9 cellular contexts compared by ENCODE assay signal in the genomic region with DNA sequence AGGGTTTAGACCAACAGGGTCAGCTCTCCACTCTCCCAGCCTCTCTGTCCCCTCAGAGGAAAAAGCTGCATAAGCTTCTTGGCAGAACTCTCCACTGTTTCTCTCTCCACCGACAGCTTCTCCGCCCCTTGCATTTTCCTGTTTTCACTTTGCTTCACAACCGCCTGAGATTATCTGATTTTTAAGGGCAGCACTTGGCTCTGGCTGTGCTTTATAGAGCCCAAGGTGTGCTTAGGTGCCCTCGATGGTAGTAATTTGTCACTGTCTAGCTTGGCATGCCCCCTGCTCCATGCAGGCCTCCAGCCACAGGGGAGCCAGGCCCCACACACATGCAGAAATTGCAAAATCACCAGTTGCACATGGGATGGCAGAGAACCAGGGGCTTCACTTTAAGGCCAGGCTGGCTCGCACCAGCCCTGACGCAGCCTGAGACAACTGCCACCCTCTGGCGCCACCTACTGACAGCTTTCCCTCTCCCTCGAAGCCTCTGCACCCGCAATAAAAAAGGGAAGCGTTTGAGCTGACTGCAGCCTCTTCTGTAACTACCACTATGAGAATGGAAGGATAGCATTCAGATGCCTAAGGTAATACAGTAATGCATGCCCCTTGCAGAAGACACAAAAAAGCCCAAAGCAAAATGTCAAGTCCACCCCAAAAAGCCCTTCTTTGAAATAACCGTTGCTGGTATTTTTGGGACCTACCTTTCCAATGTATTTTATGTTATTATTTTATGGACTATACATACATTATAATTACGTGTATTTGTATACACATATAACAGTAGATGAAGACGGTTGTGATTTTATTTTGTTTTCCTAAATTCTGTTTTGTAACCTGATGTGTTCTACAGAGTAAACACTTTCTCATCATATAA. TPM values are rescaled to one million over a fixed set of nuclear protein-coding genes. Genes with fewer than 3 reads are reported as not detected.
DNase-seq lines count a peak whose midpoint lies in the region; ATAC-seq and TF ChIP-seq lines count a peak whose summit lies in the region.
"Had no signal": no experiment of that assay in that cellular context is flagged by ENCODE, and none has a peak within 500 bp of the region (broad histone marks: within the 10 kb centered on the region; RNA-seq: fewer than 3 reads in every experiment).

No MANE protein-coding gene starts in this region.

- H3K4me1 Mint-ChIP-seq in neural crest cell = peaks cover 9% of the 10 kb centered on the region

- H3K4me1 ChIP-seq in OCI-LY7 (ENCODE audit: insufficient read depth, low read length, poor library complexity, severe bottlenecking) = peaks cover 10% of the 10 kb centered on the region

- no peak overlapping the region for H3K4me3 Mint-ChIP-seq in neural crest cell
- H3K4me3 Mint-ChIP-seq: dendritic cell treated with granulocyte-macrophage colony-stimulating factor and Interleukin-4, amounts not matched to agents 40 ng/mL and 50 ng/mL, for 4 days had no signal

- no TSS peak for BruUV-seq in OCI-LY7 (replicated peaks; lab: Mats Ljungman, UMichigan)

- H3K36me3 ChIP-seq in OCI-LY7 (ENCODE audit: insufficient read depth, low read length) = no peaks in the 10 kb centered on the region

- peak; percentile 86 for ATAC-seq in GM21526 (IDR thresholded peaks at IDR 0.05; ENCODE audit: low FRiP score, unreplicated experiment)

- CTCF ChIA-PET in OCI-LY7 (lab: Charles Lee; ENCODE audit: unreplicated experiment) = no interaction called here

- H2AFZ ChIP-seq in OCI-LY7 (ENCODE audit: low read length) = no peak overlapping the region; the same call in 1 of the 2 replicates

- no peak overlapping the region for H3K4me3 ChIP-seq in OCI-LY7 (ENCODE audit: low read depth, low read length, poor library complexity, severe bottlenecking)

- H4K20me1 ChIP-seq in OCI-LY7 (ENCODE audit: insufficient read depth, low read length) = no peaks in the 10 kb centered on the region

- no peaks in the 10 kb centered on the region for H3K9me3 Mint-ChIP-seq in neural crest cell
- H3K9me3 Mint-ChIP-seq: dendritic cell treated with granulocyte-macrophage colony-stimulating factor and Interleukin-4, amounts not matched to agents 40 ng/mL and 50 ng/mL, for 4 days had no signal

- TF ChIP-seq EP300 in Ishikawa (IDR thresholded peaks at IDR 0.05; ENCODE audit: borderline replicate concordance) = no peak

- H3K79me2 ChIP-seq in OCI-LY7 (ENCODE audit: insufficient read depth, low read depth, low read length) = no peaks in the 10 kb centered on the region

- peak; percentile 90 for TF ChIP-seq CTCF in OCI-LY7 (conservative IDR thresholded peaks at IDR 0.05; ENCODE audit: low read length)
- TF ChIP-seq CTCF in neural crest cell (conservative IDR thresholded peaks at IDR 0.05) = peak; percentile 95

- no peak overlapping the region for H3K27ac ChIP-seq in OCI-LY7 (ENCODE audit: low read depth, low read length, poor library complexity, severe bottlenecking)

- no peak overlapping the region for H3K27ac Mint-ChIP-seq in neural crest cell (ENCODE audit: unreplicated experiment)
- H3K27ac Mint-ChIP-seq: dendritic cell treated with granulocyte-macrophage colony-stimulating factor and Interleukin-4, amounts not matched to agents 40 ng/mL and 50 ng/mL, for 4 days had no signal

- no peaks in the 10 kb centered on the region for H3K36me3 Mint-ChIP-seq in neural crest cell (ENCODE audit: low read depth)

- 0 out of 2 replicates have a peak overlapping the region, but pooled peaks have one; percentile 7 for H3K4me2 ChIP-seq in OCI-LY7 (ENCODE audit: low read length)

- peaks cover 29% of the 10 kb centered on the region for H3K27me3 Mint-ChIP-seq in neural crest cell (ENCODE audit: low read depth)

- TF ChIP-seq RAD21 in Ishikawa (IDR thresholded peaks at IDR 0.05; ENCODE audit: low read depth) = peak; percentile 87

- POLR2A ChIA-PET in OCI-LY7 (lab: Charles Lee) = interaction anchor here (0.6 to 1.1 kb wide), 2 partner anchors 45 to 432 kb away, joined by 3 read pairs; no protein-coding TSS in a partner anchor

- DNase-seq in DMS153 (lab: John Stamatoyannopoulos, UW) (peak; percentile 65), OCI-LY7 (ENCODE audit: low spot score) (peak; percentile 78), activated T-cell treated with anti-CD3 and anti-CD28 coated beads for 48 hours (ENCODE audit: low read depth) (peak; percentile 66), fibroblast of gingiva (ENCODE audit: low read depth) (peak; percentile 63), neural crest cell (ENCODE audit: low read depth, low spot score) (peak; percentile 96), stromal cell of bone marrow (ENCODE audit: low read depth) (peak; percentile 50)

- no peaks in the 10 kb centered on the region for H3K9me3 ChIP-seq in OCI-LY7 (ENCODE audit: low read length)

- intact Hi-C loops in OCI-LY7 (cut with micrococcal nuclease; ENCODE audit: unreplicated experiment) = loop anchor here (5.0 to 10.0 kb wide), 2 partner anchors 283 to 701 kb away; no protein-coding TSS in a partner anchor

- H3K9me2 ChIP-seq in OCI-LY7 (ENCODE audit: insufficient read depth, low read length) = no peaks in the 10 kb centered on the region

TF ChIP-seq in Ishikawa, 13 proteins besides CTCF, POLR2A, EP300 and RAD21:
- TF ChIP-seq FOXM1 (IDR thresholded peaks at IDR 0.05; ENCODE audit: borderline replicate concordance, low read depth) (no peak), NFIC (IDR thresholded peaks at IDR 0.05) (no peak), EGR1 (IDR thresholded peaks at IDR 0.05) (no peak), ZBTB7A (IDR thresholded peaks at IDR 0.05; ENCODE audit: low read depth) (no peak), YY1 (IDR thresholded peaks at IDR 0.05; ENCODE audit: low read depth) (no peak), TAF1 (IDR thresholded peaks at IDR 0.05; ENCODE audit: low read depth) (no peak), CREB1 (IDR thresholded peaks at IDR 0.05; ENCODE audit: low read depth) (no peak), TEAD4 (IDR thresholded peaks at IDR 0.05) (no peak), TCF12 (IDR thresholded peaks at IDR 0.05; ENCODE audit: low read depth) (no peak), CEBPB (IDR thresholded peaks at IDR 0.05) (no peak)
- TF ChIP-seq, protein P1, sequence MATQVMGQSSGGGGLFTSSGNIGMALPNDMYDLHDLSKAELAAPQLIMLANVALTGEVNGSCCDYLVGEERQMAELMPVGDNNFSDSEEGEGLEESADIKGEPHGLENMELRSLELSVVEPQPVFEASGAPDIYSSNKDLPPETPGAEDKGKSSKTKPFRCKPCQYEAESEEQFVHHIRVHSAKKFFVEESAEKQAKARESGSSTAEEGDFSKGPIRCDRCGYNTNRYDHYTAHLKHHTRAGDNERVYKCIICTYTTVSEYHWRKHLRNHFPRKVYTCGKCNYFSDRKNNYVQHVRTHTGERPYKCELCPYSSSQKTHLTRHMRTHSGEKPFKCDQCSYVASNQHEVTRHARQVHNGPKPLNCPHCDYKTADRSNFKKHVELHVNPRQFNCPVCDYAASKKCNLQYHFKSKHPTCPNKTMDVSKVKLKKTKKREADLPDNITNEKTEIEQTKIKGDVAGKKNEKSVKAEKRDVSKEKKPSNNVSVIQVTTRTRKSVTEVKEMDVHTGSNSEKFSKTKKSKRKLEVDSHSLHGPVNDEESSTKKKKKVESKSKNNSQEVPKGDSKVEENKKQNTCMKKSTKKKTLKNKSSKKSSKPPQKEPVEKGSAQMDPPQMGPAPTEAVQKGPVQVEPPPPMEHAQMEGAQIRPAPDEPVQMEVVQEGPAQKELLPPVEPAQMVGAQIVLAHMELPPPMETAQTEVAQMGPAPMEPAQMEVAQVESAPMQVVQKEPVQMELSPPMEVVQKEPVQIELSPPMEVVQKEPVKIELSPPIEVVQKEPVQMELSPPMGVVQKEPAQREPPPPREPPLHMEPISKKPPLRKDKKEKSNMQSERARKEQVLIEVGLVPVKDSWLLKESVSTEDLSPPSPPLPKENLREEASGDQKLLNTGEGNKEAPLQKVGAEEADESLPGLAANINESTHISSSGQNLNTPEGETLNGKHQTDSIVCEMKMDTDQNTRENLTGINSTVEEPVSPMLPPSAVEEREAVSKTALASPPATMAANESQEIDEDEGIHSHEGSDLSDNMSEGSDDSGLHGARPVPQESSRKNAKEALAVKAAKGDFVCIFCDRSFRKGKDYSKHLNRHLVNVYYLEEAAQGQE (IDR thresholded peaks at IDR 0.05; ENCODE audit: low read depth) = no peak
- TF ChIP-seq, protein P2, sequence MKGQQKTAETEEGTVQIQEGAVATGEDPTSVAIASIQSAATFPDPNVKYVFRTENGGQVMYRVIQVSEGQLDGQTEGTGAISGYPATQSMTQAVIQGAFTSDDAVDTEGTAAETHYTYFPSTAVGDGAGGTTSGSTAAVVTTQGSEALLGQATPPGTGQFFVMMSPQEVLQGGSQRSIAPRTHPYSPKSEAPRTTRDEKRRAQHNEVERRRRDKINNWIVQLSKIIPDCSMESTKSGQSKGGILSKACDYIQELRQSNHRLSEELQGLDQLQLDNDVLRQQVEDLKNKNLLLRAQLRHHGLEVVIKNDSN (IDR thresholded peaks at IDR 0.05) = no peak
- TF ChIP-seq, protein P3, sequence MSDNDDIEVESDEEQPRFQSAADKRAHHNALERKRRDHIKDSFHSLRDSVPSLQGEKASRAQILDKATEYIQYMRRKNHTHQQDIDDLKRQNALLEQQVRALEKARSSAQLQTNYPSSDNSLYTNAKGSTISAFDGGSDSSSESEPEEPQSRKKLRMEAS (IDR thresholded peaks at IDR 0.05) = no peak

RNA-seq across cellular contexts. Expression of a gene that starts 32.0 kb away (rescaled TPM):
- not detected in 2 replicates for total RNA-seq in OCI-LY7 (2014; rRNA removed; shearing (Covaris generic))
- not detected in 2 replicates for total RNA-seq in OCI-LY7 (2022)
- 4.5 and 5.9 TPM in 2 replicates for total RNA-seq in neural crest cell
